ENCODE assay signal across 16 cellular contexts in genomic region chr5:34621280-34622045, GRCh38. TPM values are rescaled to one million over a fixed set of nuclear protein-coding genes. Genes with fewer than 3 reads are reported as not detected.
DNase-seq lines count a peak whose midpoint lies in the region; ATAC-seq and TF ChIP-seq lines count a peak whose summit lies in the region.
"Had no signal": no experiment of that assay in that cellular context is flagged by ENCODE, and none has a peak within 500 bp of the region (broad histone marks: within the 10 kb centered on the region; RNA-seq: fewer than 3 reads in every experiment).

No MANE protein-coding gene starts in this region.

- ATAC-seq in left lung: peak; percentile 31
- ATAC-seq: GM12878 had no signal

- H3K27ac ChIP-seq in left lung (peak overlapping the region; percentile 4 to 45), suprapubic skin (peak overlapping the region; percentile 29)

- 58% methylated on average over 5 of the region's 5 CpGs for WGBS in suprapubic skin

- no peak overlapping the region for H3K4me3 ChIP-seq in left lung
- H3K4me3 ChIP-seq in suprapubic skin: no peak overlapping the region
- H3K4me3 ChIP-seq: GM12878, HAP-1 had no signal

- no peaks in the 10 kb centered on the region for H3K9me3 Mint-ChIP-seq in activated T-cell treated with anti-CD3 and anti-CD28 coated beads, Interleukin-2, amount 50 U/mL, for 24 hours
- H3K9me3 Mint-ChIP-seq: activated CD4-positive, alpha-beta T cell treated with anti-CD3 and anti-CD28 coated beads, Interleukin-2, amount 10 ng/mL, durations not matched to agents 24 days and 14 days; CD4-positive, alpha-beta memory T cell; memory B cell had no signal

- H3K27ac Mint-ChIP-seq in activated T-cell treated with anti-CD3 and anti-CD28 coated beads, Interleukin-2, amount 50 U/mL, for 24 hours: peak overlapping the region; percentile 76
- H3K27ac Mint-ChIP-seq: activated CD4-positive, alpha-beta T cell treated with anti-CD3 and anti-CD28 coated beads, Interleukin-2, amount 10 ng/mL, durations not matched to agents 24 days and 14 days; memory B cell had no signal

- intact Hi-C loops in left lung (cut with DNase I): no loop called here

- H3K4me1 Mint-ChIP-seq in activated T-cell treated with anti-CD3 and anti-CD28 coated beads, Interleukin-2, amount 50 U/mL, for 24 hours (ENCODE audit: low read depth): peaks cover 25% of the 10 kb centered on the region
- H3K4me1 Mint-ChIP-seq: CD4-positive, alpha-beta memory T cell; memory B cell had no signal

- H3K4me3 Mint-ChIP-seq in activated T-cell treated with anti-CD3 and anti-CD28 coated beads, Interleukin-2, amount 50 U/mL, for 24 hours: no peak overlapping the region
- H3K4me3 Mint-ChIP-seq: activated CD4-positive, alpha-beta T cell treated with anti-CD3 and anti-CD28 coated beads, Interleukin-2, amount 10 ng/mL, durations not matched to agents 24 days and 14 days; CD4-positive, alpha-beta memory T cell; memory B cell had no signal

- H3K27me3 ChIP-seq in left lung (no peaks in the 10 kb centered on the region), suprapubic skin (no peaks in the 10 kb centered on the region)

- H3K4me1 ChIP-seq in left lung (no peaks in the 10 kb centered on the region), suprapubic skin (peaks cover 2% of the 10 kb centered on the region)

- peaks cover 27% of the 10 kb centered on the region for H3K27me3 Mint-ChIP-seq in activated T-cell treated with anti-CD3 and anti-CD28 coated beads, Interleukin-2, amount 50 U/mL, for 24 hours
- H3K27me3 Mint-ChIP-seq: activated CD4-positive, alpha-beta T cell treated with anti-CD3 and anti-CD28 coated beads, Interleukin-2, amount 10 ng/mL, durations not matched to agents 24 days and 14 days had no signal

- no peak for TF ChIP-seq EP300 in suprapubic skin (IDR thresholded peaks at IDR 0.05)

- H3K36me3 Mint-ChIP-seq in activated T-cell treated with anti-CD3 and anti-CD28 coated beads, Interleukin-2, amount 50 U/mL, for 24 hours (ENCODE audit: low read depth): no peaks in the 10 kb centered on the region
- H3K36me3 Mint-ChIP-seq: CD4-positive, alpha-beta memory T cell; memory B cell had no signal

- H3K9me3 ChIP-seq in left lung (no peaks in the 10 kb centered on the region), suprapubic skin (no peaks in the 10 kb centered on the region)
- H3K9me3 ChIP-seq: HAP-1 had no signal

- TF ChIP-seq POLR2A in suprapubic skin (IDR thresholded peaks at IDR 0.05): no peak

- H3K36me3 ChIP-seq in left lung (no peaks in the 10 kb centered on the region), suprapubic skin (no peaks in the 10 kb centered on the region)
- H3K36me3 ChIP-seq: HAP-1 had no signal

- no peak for DNase-seq in activated T-cell treated with anti-CD3 and anti-CD28 coated beads, Interleukin-2, amount 50 U/mL, for 24 hours
- DNase-seq in activated T-cell treated with anti-CD3 and anti-CD28 coated beads for 4 hours: no peak
- DNase-seq in astrocyte of the hippocampus (ENCODE audit: low read depth, low spot score): peak; percentile 48
- DNase-seq in left lung: no peak
- no peak for DNase-seq in suprapubic skin (ENCODE audit: low spot score in 2 of 2)
- DNase-seq in islet precursor cell: no peak
- no peak for DNase-seq in activated CD4-positive, alpha-beta T cell treated with anti-CD3 and anti-CD28 coated beads, Interleukin-2, amount 50 U/mL, for 48 hours
- no peak for DNase-seq in activated T-cell treated with anti-CD3 and anti-CD28 coated beads, Interleukin-2, amount 50 U/mL, for 48 hours
- DNase-seq: activated CD4-positive, alpha-beta T cell treated with anti-CD3 and anti-CD28 coated beads, Interleukin-2, amount 10 ng/mL, durations not matched to agents 24 days and 14 days; CD4-positive, alpha-beta memory T cell; effector CD8-positive, alpha-beta T cell; foreskin melanocyte; NCI-H1105 treated with DMSO at 0.1 percent for 48 hours had no signal

- TF ChIP-seq CTCF in left lung (IDR thresholded peaks at IDR 0.05) (no peak), suprapubic skin (IDR thresholded peaks at IDR 0.05) (no peak)

RNA-seq across cellular contexts. Expression of gene RAI14, which starts 34.7 kb away (rescaled TPM):
- total RNA-seq in left lung (100 to 1,000 TPM in 1 of 2 donors, 10 to 100 TPM in 1; 75.0 to 109 TPM), suprapubic skin (10 to 100 TPM; 24.2 to 40.1 (median 28.0) TPM)
